In genomic region chr2:170648037-170648436, GRCh38 we compare ENCODE assay signal across 21 cellular contexts.
"Had no signal": no experiment of that assay in that cellular context is flagged by ENCODE, and none has a peak within 500 bp of the region (broad histone marks: within the 10 kb centered on the region; RNA-seq: fewer than 3 reads in every experiment).

No MANE protein-coding gene starts in this region.

- H3K27me3 ChIP-seq: MG63, SJSA1 had no signal

- H3K4me1 ChIP-seq: SJSA1 had no signal

- H3K9me3 ChIP-seq: MG63, SJSA1 had no signal

- DNase-seq: Karpas-422, KG1, MG63, MV-4-11, NCI-H1048, NCI-H1105, NCI-H1417 treated with DMSO at 0.1 percent for 48 hours, NCI-H146, NCI-H1694 treated with DMSO at 0.1 percent for 48 hours, NCI-H1930, NCI-H2081, NCI-H2107, NCI-H2227 treated with DMSO at 0.1 percent for 48 hours, NCI-H524, NCI-H69, NCI-H774, Right ventricle myocardium superior, RPMI8226, SIG-M5 had no signal

- H3K4me3 ChIP-seq: MG63, SJSA1, SK-N-MC had no signal

- H3K36me3 ChIP-seq: MG63, SJSA1 had no signal

- H3K27ac ChIP-seq: SJSA1, SK-N-MC had no signal
